24 cellular contexts compared by ENCODE assay signal in genomic region chr18:12580630-12581342, GRCh38.
"Had no signal": no experiment of that assay in that cellular context is flagged by ENCODE, and none has a peak within 500 bp of the region (broad histone marks: within the 10 kb centered on the region; RNA-seq: fewer than 3 reads in every experiment).

No MANE protein-coding gene starts in this region.

- H3K4me3 ChIP-seq: colonic mucosa, esophagus muscularis mucosa, sigmoid colon, testis, tibial artery, uterus had no signal

- H3K36me3 Mint-ChIP-seq: memory B cell; natural killer cell; stimulated activated memory B cell treated with anti-CD40 and anti-IgM and Interleukin-4, amounts not matched to agents 10 μg/mL and 1 μg/mL and 100 μg/mL, for 72 hours; type B pancreatic cell had no signal

- H3K27ac ChIP-seq: colonic mucosa, esophagus muscularis mucosa, foreskin keratinocyte, parathyroid adenoma, sigmoid colon, testis, tibial artery, uterus had no signal

- H3K9me3 Mint-ChIP-seq: central memory CD8-positive, alpha-beta T cell; dendritic cell treated with granulocyte-macrophage colony-stimulating factor and Interleukin-4, amounts not matched to agents 40 ng/mL and 50 ng/mL, for 4 days; memory B cell; natural killer cell; stimulated activated memory B cell treated with anti-CD40 and anti-IgM and Interleukin-4, amounts not matched to agents 10 μg/mL and 1 μg/mL and 100 μg/mL, for 72 hours; type B pancreatic cell had no signal

- H3K79me2 ChIP-seq: parathyroid adenoma had no signal

- DNase-seq: colonic mucosa; effector memory CD4-positive, alpha-beta T cell; foreskin keratinocyte; natural killer cell; occipital lobe; sigmoid colon; stimulated activated CD4-positive, alpha-beta T cell treated with anti-CD3 and anti-CD28 coated beads, Interleukin-2, amount 100 ng/mL, for 24 hours; stimulated activated CD4-positive, alpha-beta T cell treated with anti-CD3 and anti-CD28 coated beads, Interleukin-4, amount 100 ng/mL, for 24 hours; stimulated activated naive CD8-positive, alpha-beta T cell treated with anti-CD3 and anti-CD28 coated beads, Interleukin-15, Interleukin-2, amounts not matched to agents 100 U/mL and 50 U/mL, for 24 hours; substantia nigra; testis; tibial artery; uterus had no signal

- H3K9me3 ChIP-seq: colonic mucosa, testis, tibial artery, uterus had no signal

- H3K27ac Mint-ChIP-seq: dendritic cell treated with granulocyte-macrophage colony-stimulating factor and Interleukin-4, amounts not matched to agents 40 ng/mL and 50 ng/mL, for 4 days; memory B cell; natural killer cell; progenitor cell of endocrine pancreas; stimulated activated memory B cell treated with anti-CD40 and anti-IgM and Interleukin-4, amounts not matched to agents 10 μg/mL and 1 μg/mL and 100 μg/mL, for 72 hours; type B pancreatic cell had no signal

- ATAC-seq: foreskin keratinocyte; left lobe of liver; natural killer cell; stimulated activated memory B cell treated with anti-CD40 and anti-IgM and Interleukin-4, amounts not matched to agents 10 μg/mL and 1 μg/mL and 100 μg/mL, for 72 hours; stimulated activated naive CD8-positive, alpha-beta T cell treated with anti-CD3 and anti-CD28 coated beads, Interleukin-15, Interleukin-2, amounts not matched to agents 100 U/mL and 50 U/mL, for 24 hours had no signal

- H2AFZ ChIP-seq: parathyroid adenoma had no signal

- H3K4me3 Mint-ChIP-seq: central memory CD8-positive, alpha-beta T cell; dendritic cell treated with granulocyte-macrophage colony-stimulating factor and Interleukin-4, amounts not matched to agents 40 ng/mL and 50 ng/mL, for 4 days; memory B cell; natural killer cell; stimulated activated memory B cell treated with anti-CD40 and anti-IgM and Interleukin-4, amounts not matched to agents 10 μg/mL and 1 μg/mL and 100 μg/mL, for 72 hours; type B pancreatic cell had no signal

- H3K4me1 Mint-ChIP-seq: central memory CD8-positive, alpha-beta T cell; natural killer cell had no signal

- H3K27me3 Mint-ChIP-seq: central memory CD8-positive, alpha-beta T cell; dendritic cell treated with granulocyte-macrophage colony-stimulating factor and Interleukin-4, amounts not matched to agents 40 ng/mL and 50 ng/mL, for 4 days; memory B cell; progenitor cell of endocrine pancreas; stimulated activated memory B cell treated with anti-CD40 and anti-IgM and Interleukin-4, amounts not matched to agents 10 μg/mL and 1 μg/mL and 100 μg/mL, for 72 hours; type B pancreatic cell had no signal

- H3K36me3 ChIP-seq: colonic mucosa, esophagus muscularis mucosa, sigmoid colon, tibial artery, uterus had no signal

- H3K4me1 ChIP-seq: colonic mucosa, esophagus muscularis mucosa, foreskin keratinocyte, parathyroid adenoma, sigmoid colon, testis, tibial artery, uterus had no signal

- FAIRE-seq: endothelial cell of umbilical vein, keratinocyte had no signal

- H3K27me3 ChIP-seq: colonic mucosa, esophagus muscularis mucosa, foreskin keratinocyte, sigmoid colon, testis, tibial artery, uterus had no signal

- H3K9ac ChIP-seq: parathyroid adenoma had no signal
